1 cellular context compared by ENCODE assay signal in genomic region chr2:9234680-9235387, GRCh38.
TF ChIP-seq lines count a peak whose summit lies in the region.

No MANE protein-coding gene starts in this region.

TF ChIP-seq in K562, 482 proteins besides CTCF, POLR2A, EP300 and RAD21 (continued from another document and continues in another):
- TF ChIP-seq ZBTB33 (CRISPR knock-in tag; IDR thresholded peaks at IDR 0.05) (no peak), MEIS2 (IDR thresholded peaks at IDR 0.05; ENCODE audit: partially characterized antibody) (no peak), PREB (CRISPR knock-in tag; IDR thresholded peaks at IDR 0.05) (no peak), DNMT1 (IDR thresholded peaks at IDR 0.05) (no peak), CBX1 (IDR thresholded peaks at IDR 0.05; ENCODE audit: low read depth) (no peak), XRCC5 (IDR thresholded peaks at IDR 0.05; ENCODE audit: low read depth, low read length) (no peak), ZNF197 (CRISPR knock-in tag; IDR thresholded peaks at IDR 0.05; ENCODE audit: low read depth) (peak; percentile 9; the same call in 1 of the 2 replicates), AFF4 (CRISPR knock-in tag; IDR thresholded peaks at IDR 0.05) (no peak), TCF15 (CRISPR knock-in tag; IDR thresholded peaks at IDR 0.05) (no peak), NR0B1 (IDR thresholded peaks at IDR 0.05; ENCODE audit: partially characterized antibody) (no peak), ATF7 (IDR thresholded peaks at IDR 0.05) (0 out of 2 replicates have a peak, but pooled peaks have one; percentile 30), TEAD1 (CRISPR knock-in tag; IDR thresholded peaks at IDR 0.05) (peak in 1 of 2 experiments; percentile 62; a peak in 3 of 4 replicates), MTF1 (CRISPR knock-in tag; IDR thresholded peaks at IDR 0.05; ENCODE audit: borderline replicate concordance) (no peak), ZNF592 (IDR thresholded peaks at IDR 0.05) (peak; percentile 33), ZNF407 (IDR thresholded peaks at IDR 0.05; ENCODE audit: low read depth) (no peak), MAX (CRISPR knock-in tag; IDR thresholded peaks at IDR 0.05) (no peak), CEBPZ (IDR thresholded peaks at IDR 0.05; ENCODE audit: borderline replicate concordance, low read depth, low read length) (no peak), SPI1 (IDR thresholded peaks at IDR 0.05; ENCODE audit: borderline replicate concordance, low read depth, low read length) (peak; percentile 63), GABPA (tag; conservative IDR thresholded peaks at IDR 0.05; ENCODE audit: low read depth) (peak; percentile 51), ZNF77 (CRISPR knock-in tag; IDR thresholded peaks at IDR 0.05) (no peak), TAF1 (IDR thresholded peaks at IDR 0.05; ENCODE audit: control insufficient read depth, extremely low read depth, insufficient read depth, low read length, severe bottlenecking) (no peak), ZNF175 (CRISPR knock-in tag; IDR thresholded peaks at IDR 0.05; ENCODE audit: low read depth) (peak; percentile 73; the same call in 1 of the 2 replicates), NFE2 (IDR thresholded peaks at IDR 0.05; ENCODE audit: low read depth) (peak; percentile 61; the same call in 1 of the 2 replicates), HDAC2 (IDR thresholded peaks at IDR 0.05) (peak; percentile 76; the same call in 1 of the 2 replicates), NFRKB (IDR thresholded peaks at IDR 0.05; ENCODE audit: low read depth) (no peak)
